ENCODE assay signal across 1 cellular context in genomic region chr14:67415610-67416009, GRCh38. TPM values are rescaled to one million over a fixed set of nuclear protein-coding genes. Genes with fewer than 3 reads are reported as not detected.
"Had no signal": no experiment of that assay in that cellular context is flagged by ENCODE, and none has a peak within 500 bp of the region (broad histone marks: within the 10 kb centered on the region; RNA-seq: fewer than 3 reads in every experiment).

No MANE protein-coding gene starts in this region.

RNA-seq across cellular contexts. Expression of gene PLEK2, which starts 3.6 kb away (rescaled TPM):
- total RNA-seq: activated B cell treated with CpG ODN at 0.5 μM for 24 hours had no signal
